Comparison of ENCODE assay signal across 8 cellular contexts in the genomic region with DNA sequence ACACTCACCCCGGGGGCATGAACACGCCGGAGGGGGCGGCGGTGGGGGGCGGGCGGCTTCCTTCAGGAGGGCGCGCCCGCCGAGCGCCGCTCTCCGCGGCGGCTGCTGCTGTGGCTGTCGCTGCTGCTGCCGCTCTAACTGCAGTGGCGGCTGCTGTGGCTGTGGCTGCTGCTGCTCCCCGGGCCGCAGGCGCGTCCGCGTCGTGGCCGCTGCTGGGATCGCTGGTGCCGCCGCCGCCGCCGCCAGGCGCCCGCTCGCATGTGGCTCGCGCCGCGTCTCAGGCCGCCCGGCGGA. TPM values are rescaled to one million over a fixed set of nuclear protein-coding genes. Genes with fewer than 3 reads are reported as not detected.
DNase-seq lines count a peak whose midpoint lies in the region; ATAC-seq and TF ChIP-seq lines count a peak whose summit lies in the region.

A gene with protein sequence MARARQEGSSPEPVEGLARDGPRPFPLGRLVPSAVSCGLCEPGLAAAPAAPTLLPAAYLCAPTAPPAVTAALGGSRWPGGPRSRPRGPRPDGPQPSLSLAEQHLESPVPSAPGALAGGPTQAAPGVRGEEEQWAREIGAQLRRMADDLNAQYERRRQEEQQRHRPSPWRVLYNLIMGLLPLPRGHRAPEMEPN (minus strand): TSS at position 279 of the 294 bp plus-strand sequence. CDS start 2,768 bp downstream, outside the sequence.

- H3K27ac ChIP-seq in thoracic aorta: peak within 1 kb of the TSS; percentile 99 to 100

- TF ChIP-seq CTCF in thoracic aorta (IDR thresholded peaks at IDR 0.05): no peak

- peak; percentile 0 for ATAC-seq in activated naive CD8-positive, alpha-beta T cell treated with anti-CD3 and anti-CD28 coated beads, Interleukin-2, amount 10 ng/mL, durations not matched to agents 7 days and 5 days (ENCODE audit: low read depth)
- no peak for ATAC-seq in left colon
- ATAC-seq in thoracic aorta (ENCODE audit: insufficient number of reproducible peaks, low FRiP score, low read depth): no peak
- ATAC-seq in HG03378 (IDR thresholded peaks at IDR 0.05; ENCODE audit: unreplicated experiment): no peak

- H3K27ac Mint-ChIP-seq in activated naive CD8-positive, alpha-beta T cell treated with anti-CD3 and anti-CD28 coated beads, Interleukin-2, amount 10 ng/mL, durations not matched to agents 7 days and 5 days: peak within 1 kb of the TSS; percentile 85

- intact Hi-C loops in left colon (cut with DNase I, micrococcal nuclease): no loop called here

- POLR2A ChIA-PET in activated CD8-positive, alpha-beta memory T cell treated with anti-CD3 and anti-CD28 coated beads for 36 hours (lab: Charles Lee): no interaction called here
- POLR2A ChIA-PET in activated naive CD8-positive, alpha-beta T cell treated with anti-CD3 and anti-CD28 coated beads, Interleukin-2, amount 10 ng/mL, durations not matched to agents 7 days and 5 days (lab: Charles Lee): interaction anchor here (3.4 kb wide), 1 partner anchor 13 kb away, joined by 30 read pairs; no protein-coding TSS in a partner anchor

- peaks cover 17% of the 10 kb centered on the region for H3K4me1 Mint-ChIP-seq in activated naive CD8-positive, alpha-beta T cell treated with anti-CD3 and anti-CD28 coated beads, Interleukin-2, amount 10 ng/mL, durations not matched to agents 7 days and 5 days

- H3K9me3 ChIP-seq in thoracic aorta: no peaks in the 10 kb centered on the region

- CTCF ChIA-PET in activated CD8-positive, alpha-beta memory T cell treated with anti-CD3 and anti-CD28 coated beads for 36 hours (lab: Charles Lee): no interaction called here

- H3K27me3 Mint-ChIP-seq in activated naive CD8-positive, alpha-beta T cell treated with anti-CD3 and anti-CD28 coated beads, Interleukin-2, amount 10 ng/mL, durations not matched to agents 7 days and 5 days: peaks cover 4% of the 10 kb centered on the region

- H3K4me1 ChIP-seq in thoracic aorta (ENCODE audit: control insufficient read depth in 1 of 2, low read depth in 2 of 2): peaks cover 12 to 48% of the 10 kb centered on the region in 2 donors

- H3K9me3 Mint-ChIP-seq in activated naive CD8-positive, alpha-beta T cell treated with anti-CD3 and anti-CD28 coated beads, Interleukin-2, amount 10 ng/mL, durations not matched to agents 7 days and 5 days: no peaks in the 10 kb centered on the region

- peak within 1 kb of the TSS; percentile 78 for H3K4me3 Mint-ChIP-seq in activated naive CD8-positive, alpha-beta T cell treated with anti-CD3 and anti-CD28 coated beads, Interleukin-2, amount 10 ng/mL, durations not matched to agents 7 days and 5 days

- peak within 1 kb of the TSS; percentile 97 for H3K4me3 ChIP-seq in thoracic aorta

- no peaks in the 10 kb centered on the region for H3K36me3 ChIP-seq in thoracic aorta

- DNase-seq in activated CD8-positive, alpha-beta memory T cell treated with anti-CD3 and anti-CD28 coated beads, Interleukin-2, amount 50 U/mL, for 4 hours: no peak
- no peak for DNase-seq in activated naive CD8-positive, alpha-beta T cell treated with anti-CD3 and anti-CD28 coated beads, Interleukin-2, amount 10 ng/mL, durations not matched to agents 7 days and 5 days
- DNase-seq in left colon: no peak
- no peak for DNase-seq in thoracic aorta (ENCODE audit: low spot score)
- DNase-seq in NCI-H226: no peak
- DNase-seq in SHP77 (lab: John Stamatoyannopoulos, UW): no peak

- H3K36me3 Mint-ChIP-seq in activated naive CD8-positive, alpha-beta T cell treated with anti-CD3 and anti-CD28 coated beads, Interleukin-2, amount 10 ng/mL, durations not matched to agents 7 days and 5 days: no peaks in the 10 kb centered on the region

- H3K27me3 ChIP-seq in thoracic aorta (replicated peaks; ENCODE audit: insufficient read depth): no peaks in the 10 kb centered on the region

RNA-seq across cellular contexts. Expression of the gene that starts here (rescaled TPM):
- total RNA-seq in activated CD8-positive, alpha-beta memory T cell treated with anti-CD3 and anti-CD28 coated beads for 36 hours: 10 to 100 TPM; 14.6 to 15.5 TPM
- total RNA-seq in activated naive CD8-positive, alpha-beta T cell treated with anti-CD3 and anti-CD28 coated beads, Interleukin-2, amount 10 ng/mL, durations not matched to agents 7 days and 5 days: 10 to 100 TPM; 29.5 to 29.9 TPM
- total RNA-seq in left colon (10 to 100 TPM; 18.9 to 32.9 TPM), thoracic aorta (10 to 100 TPM in 1 of 2 donors, 1 to 10 TPM in 1; 6.5 to 21.4 TPM)
